In genomic region chr7:159311172-159311494, GRCh38 we compare ENCODE assay signal across 27 cellular contexts.
"Had no signal": no experiment of that assay in that cellular context is flagged by ENCODE, and none has a peak within 500 bp of the region (broad histone marks: within the 10 kb centered on the region; RNA-seq: fewer than 3 reads in every experiment).

No MANE protein-coding gene starts in this region.

- H3K36me3 ChIP-seq: left ventricle myocardium inferior, ovary, right atrium auricular region, stomach, thyroid gland, transverse colon, upper lobe of right lung had no signal

- H3K27ac Mint-ChIP-seq: immature natural killer cell; memory B cell; naive thymus-derived CD4-positive, alpha-beta T cell; natural killer cell treated with Interleukin-12 subunit alpha and Interleukin-12 subunit beta and Interleukin-15 and Interleukin-18, amount 100 ng/mL, for 72 hours; progenitor cell of endocrine pancreas; stimulated activated naive B cell treated with anti-CD40 and anti-IgM and Interleukin-4, amounts not matched to agents 10 μg/mL and 1 μg/mL and 100 μg/mL, for 72 hours had no signal

- H3K4me3 Mint-ChIP-seq: immature natural killer cell; memory B cell; naive thymus-derived CD4-positive, alpha-beta T cell; natural killer cell treated with Interleukin-12 subunit alpha and Interleukin-12 subunit beta and Interleukin-15 and Interleukin-18, amount 100 ng/mL, for 72 hours; stimulated activated naive B cell treated with anti-CD40 and anti-IgM and Interleukin-4, amounts not matched to agents 10 μg/mL and 1 μg/mL and 100 μg/mL, for 72 hours had no signal

- H3K27me3 ChIP-seq: ovary, right atrium auricular region, stomach, testis, thyroid gland, transverse colon, upper lobe of right lung had no signal

- H3K4me1 ChIP-seq: left ventricle myocardium inferior, right atrium auricular region, testis, thyroid gland, transverse colon, upper lobe of right lung had no signal

- H3K27me3 Mint-ChIP-seq: progenitor cell of endocrine pancreas had no signal

- DNase-seq: hypothalamus; immature natural killer cell; left ventricle myocardium inferior; midbrain; mucosa of descending colon; naive thymus-derived CD4-positive, alpha-beta T cell; ovary; stimulated activated CD4-positive, alpha-beta T cell treated with anti-CD3 and anti-CD28 coated beads, Interleukin-12 subunit alpha, Interleukin-12 subunit beta, amount 100 ng/mL, for 4 hours; stimulated activated CD4-positive, alpha-beta T cell treated with anti-CD3 and anti-CD28 coated beads, Interleukin-15, amount 100 ng/mL, for 24 hours; stimulated activated CD4-positive, alpha-beta T cell treated with anti-CD3 and anti-CD28 coated beads, Interleukin-2, amount 100 ng/mL, for 24 hours; stimulated activated CD4-positive, alpha-beta T cell treated with anti-CD3 and anti-CD28 coated beads, Interleukin-4, amount 100 ng/mL, for 1 hour; stimulated activated naive B cell treated with anti-CD40 and anti-IgM and Interleukin-4, amounts not matched to agents 10 μg/mL and 1 μg/mL and 100 μg/mL, for 72 hours; stimulated activated naive CD8-positive, alpha-beta T cell treated with anti-CD3 and anti-CD28 coated beads, Interleukin-15, Interleukin-2, amounts not matched to agents 100 U/mL and 50 U/mL, for 24 hours; stomach; testis; thyroid gland; transverse colon; upper lobe of right lung had no signal

- H3K27ac ChIP-seq: left ventricle myocardium inferior, ovary, right atrium auricular region, skin epidermis, stomach, testis, thyroid gland, transverse colon, upper lobe of right lung had no signal

- H3K4me1 Mint-ChIP-seq: memory B cell; naive thymus-derived CD4-positive, alpha-beta T cell; stimulated activated naive B cell treated with anti-CD40 and anti-IgM and Interleukin-4, amounts not matched to agents 10 μg/mL and 1 μg/mL and 100 μg/mL, for 72 hours had no signal

- ATAC-seq: mucosa of descending colon; naive thymus-derived CD4-positive, alpha-beta T cell; natural killer cell treated with Interleukin-12 subunit alpha and Interleukin-12 subunit beta and Interleukin-15 and Interleukin-18, amount 100 ng/mL, for 72 hours; sciatic nerve; stimulated activated naive B cell treated with anti-CD40 and anti-IgM and Interleukin-4, amounts not matched to agents 10 μg/mL and 1 μg/mL and 100 μg/mL, for 72 hours; stimulated activated naive CD8-positive, alpha-beta T cell treated with anti-CD3 and anti-CD28 coated beads, Interleukin-15, Interleukin-2, amounts not matched to agents 100 U/mL and 50 U/mL, for 24 hours; upper lobe of right lung had no signal

- FAIRE-seq: islet of Langerhans, urothelium cell line had no signal

- H3K36me3 Mint-ChIP-seq: immature natural killer cell; memory B cell; naive thymus-derived CD4-positive, alpha-beta T cell; natural killer cell treated with Interleukin-12 subunit alpha and Interleukin-12 subunit beta and Interleukin-15 and Interleukin-18, amount 100 ng/mL, for 72 hours; stimulated activated naive B cell treated with anti-CD40 and anti-IgM and Interleukin-4, amounts not matched to agents 10 μg/mL and 1 μg/mL and 100 μg/mL, for 72 hours had no signal

- H3K9me3 ChIP-seq: mucosa of descending colon, ovary, right atrium auricular region, testis, thyroid gland, transverse colon, upper lobe of right lung had no signal

- H3K9me3 Mint-ChIP-seq: immature natural killer cell; natural killer cell treated with Interleukin-12 subunit alpha and Interleukin-12 subunit beta and Interleukin-15 and Interleukin-18, amount 100 ng/mL, for 72 hours had no signal

- H3K4me3 ChIP-seq: left ventricle myocardium inferior, lung, mucosa of descending colon, ovary, right atrium auricular region, skin epidermis, stomach, testis, thyroid gland, transverse colon, upper lobe of right lung had no signal
